1 cellular context compared by ENCODE assay signal in genomic region chr12:96263449-96263902, GRCh38.
TF ChIP-seq lines count a peak whose summit lies in the region.

No MANE protein-coding gene starts in this region.

TF ChIP-seq in HepG2, 621 proteins besides CTCF, POLR2A, EP300 and RAD21 (continued from another document):
- TF ChIP-seq ZBTB26 (CRISPR knock-in tag; IDR thresholded peaks at IDR 0.05; ENCODE audit: borderline replicate concordance) (no peak), KDM2A (CRISPR knock-in tag; IDR thresholded peaks at IDR 0.05; ENCODE audit: borderline replicate concordance, low read depth) (no peak), ZSCAN21 (CRISPR knock-in tag; IDR thresholded peaks at IDR 0.05; ENCODE audit: borderline replicate concordance) (no peak), ZNF451 (CRISPR knock-in tag; IDR thresholded peaks at IDR 0.05) (no peak), ZSCAN20 (CRISPR knock-in tag; IDR thresholded peaks at IDR 0.05; ENCODE audit: borderline replicate concordance) (no peak), CREM (IDR thresholded peaks at IDR 0.05) (peak; percentile 78), CREM (CRISPR knock-in tag; IDR thresholded peaks at IDR 0.05) (no peak), ZNF317 (CRISPR knock-in tag; IDR thresholded peaks at IDR 0.05) (no peak), PBX2 (CRISPR knock-in tag; IDR thresholded peaks at IDR 0.05) (no peak), ZNF850 (CRISPR knock-in tag; conservative IDR thresholded peaks at IDR 0.05) (no peak), ZNF230 (CRISPR knock-in tag; IDR thresholded peaks at IDR 0.05) (no peak), ZNF607 (CRISPR knock-in tag; IDR thresholded peaks at IDR 0.05; ENCODE audit: borderline replicate concordance) (no peak), ZNF121 (CRISPR knock-in tag; IDR thresholded peaks at IDR 0.05) (no peak), ZNF337 (CRISPR knock-in tag; IDR thresholded peaks at IDR 0.05; ENCODE audit: borderline replicate concordance, low read depth) (no peak), ZZZ3 (CRISPR knock-in tag; IDR thresholded peaks at IDR 0.05; ENCODE audit: borderline replicate concordance) (no peak), ZC3H4 (CRISPR knock-in tag; IDR thresholded peaks at IDR 0.05; ENCODE audit: borderline replicate concordance) (no peak), IKZF5 (CRISPR knock-in tag; IDR thresholded peaks at IDR 0.05) (peak; percentile 58; the same call in 1 of the 2 replicates), ZNF431 (CRISPR knock-in tag; IDR thresholded peaks at IDR 0.05; ENCODE audit: borderline replicate concordance, low read depth) (no peak), PAF1 (CRISPR knock-in tag; IDR thresholded peaks at IDR 0.05) (no peak), YY1 (IDR thresholded peaks at IDR 0.05; ENCODE audit: insufficient read depth, insufficient replicate concordance, low read depth, low read length) (no peak), SRSF1 (optimal IDR thresholded peaks at IDR 0.05; ENCODE audit: low read depth, low read length) (no peak), ARNTL (CRISPR knock-in tag; IDR thresholded peaks at IDR 0.05) (no peak), ZNF138 (CRISPR knock-in tag; IDR thresholded peaks at IDR 0.05; ENCODE audit: low read depth) (no peak), E2F2 (CRISPR knock-in tag; IDR thresholded peaks at IDR 0.05; ENCODE audit: borderline replicate concordance) (no peak), ZNF354B (CRISPR knock-in tag; IDR thresholded peaks at IDR 0.05) (no peak), BCL6 (CRISPR knock-in tag; IDR thresholded peaks at IDR 0.05) (peak; percentile 60), THAP8 (CRISPR knock-in tag; IDR thresholded peaks at IDR 0.05; ENCODE audit: borderline replicate concordance) (no peak), TCF7 (IDR thresholded peaks at IDR 0.05; ENCODE audit: low read depth) (peak; percentile 91), ZNF761 (CRISPR knock-in tag; conservative IDR thresholded peaks at IDR 0.05) (no peak), ZNF772 (CRISPR knock-in tag; IDR thresholded peaks at IDR 0.05) (no peak), SP5 (CRISPR knock-in tag; IDR thresholded peaks at IDR 0.05; ENCODE audit: borderline replicate concordance, low read depth) (no peak), ZNF790 (CRISPR knock-in tag; IDR thresholded peaks at IDR 0.05; ENCODE audit: borderline replicate concordance) (no peak), POLR2G (IDR thresholded peaks at IDR 0.05; ENCODE audit: low read depth, low read length) (no peak), PHF21A (CRISPR knock-in tag; IDR thresholded peaks at IDR 0.05) (peak; percentile 86), TBP (CRISPR knock-in tag; IDR thresholded peaks at IDR 0.05) (no peak), ZNF343 (CRISPR knock-in tag; IDR thresholded peaks at IDR 0.05) (no peak), CREB3 (CRISPR knock-in tag; IDR thresholded peaks at IDR 0.05) (no peak), TFDP1 (CRISPR knock-in tag; IDR thresholded peaks at IDR 0.05; ENCODE audit: borderline replicate concordance) (no peak), FOXK2 (IDR thresholded peaks at IDR 0.05) (no peak), TBL1XR1 (IDR thresholded peaks at IDR 0.05; ENCODE audit: borderline replicate concordance, low read length, partially characterized antibody) (no peak), ZNF264 (CRISPR knock-in tag; IDR thresholded peaks at IDR 0.05) (peak; percentile 73), DBP (CRISPR knock-in tag; IDR thresholded peaks at IDR 0.05; ENCODE audit: not compliant biosample characterization) (no peak), ZNF878 (CRISPR knock-in tag; IDR thresholded peaks at IDR 0.05) (no peak), HNRNPK (IDR thresholded peaks at IDR 0.05; ENCODE audit: low read depth, low read length, poor library complexity, severe bottlenecking) (no peak), ZNF558 (CRISPR knock-in tag; IDR thresholded peaks at IDR 0.05; ENCODE audit: borderline replicate concordance) (no peak), RFXAP (CRISPR knock-in tag; IDR thresholded peaks at IDR 0.05; ENCODE audit: borderline replicate concordance) (no peak), SMAD9 (CRISPR knock-in tag; IDR thresholded peaks at IDR 0.05) (no peak), ZNF260 (CRISPR knock-in tag; IDR thresholded peaks at IDR 0.05; ENCODE audit: borderline replicate concordance, low read depth) (no peak), BRF2 (CRISPR knock-in tag; IDR thresholded peaks at IDR 0.05) (no peak), MBD4 (IDR thresholded peaks at IDR 0.05; ENCODE audit: borderline replicate concordance, low read length) (no peak), ATAD3A (CRISPR knock-in tag; IDR thresholded peaks at IDR 0.05) (no peak), SKI (IDR thresholded peaks at IDR 0.05; ENCODE audit: partially characterized antibody) (peak; percentile 57), NFIC (IDR thresholded peaks at IDR 0.05; ENCODE audit: low read length) (peak; percentile 81; the same call in 1 of the 2 replicates), ZFP62 (CRISPR knock-in tag; IDR thresholded peaks at IDR 0.05) (no peak), KMT2A (CRISPR knock-in tag; IDR thresholded peaks at IDR 0.05) (peak; percentile 72), REL (CRISPR knock-in tag; conservative IDR thresholded peaks at IDR 0.05) (no peak), ONECUT2 (CRISPR knock-in tag; IDR thresholded peaks at IDR 0.05) (peak; percentile 78; the same call in 1 of the 2 replicates), SNAPC4 (CRISPR knock-in tag; IDR thresholded peaks at IDR 0.05) (no peak)
